In the genomic region with DNA sequence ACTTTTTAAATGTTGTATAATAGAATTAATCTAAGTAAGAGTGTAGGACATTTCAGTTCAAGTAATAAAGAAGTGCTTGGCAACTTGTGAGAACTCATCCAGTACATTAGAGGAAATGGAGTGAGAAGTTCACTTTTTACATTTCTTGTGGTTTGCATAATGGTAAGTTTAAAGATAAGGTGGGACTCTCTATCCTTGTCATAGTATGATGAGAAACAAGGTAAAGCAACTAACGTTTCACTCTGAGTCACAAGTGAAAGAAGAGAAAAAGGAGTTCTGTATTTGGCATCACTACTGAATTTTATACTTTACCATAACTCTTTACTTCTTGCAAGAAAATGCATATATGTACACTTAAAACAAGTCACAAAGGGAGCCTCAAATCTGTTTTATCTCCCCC, we compare ENCODE assay signal across 9 cellular contexts.
DNase-seq lines count a peak whose midpoint lies in the region; ATAC-seq, FAIRE-seq and TF ChIP-seq lines count a peak whose summit lies in the region.
"Had no signal": no experiment of that assay in that cellular context is flagged by ENCODE, and none has a peak within 500 bp of the region (broad histone marks: within the 10 kb centered on the region; RNA-seq: fewer than 3 reads in every experiment).

No MANE protein-coding gene starts in this region.

- H3K9me3 ChIP-seq in GM12878 (replicated peaks; ENCODE audit: control insufficient read depth, insufficient read depth, low read length): no peaks in the 10 kb centered on the region

- in situ Hi-C loops in GM12878 (cut with MboI): no loop called here

- peak; percentile 27 for FAIRE-seq in GM12878 (lab: Jason Lieb, UNC)

- TF ChIP-seq CTCF in GM12878 (IDR thresholded peaks at IDR 0.05 in 2 of 3, conservative IDR thresholded peaks at IDR 0.05 in 1 of 3; ENCODE audit: control insufficient read depth in 2 of 3, extremely low read depth in 1 of 3, insufficient read depth in 1 of 3, low read depth in 3 of 3, low read length in 3 of 3): no peak

- no peaks in the 10 kb centered on the region for H3K36me3 ChIP-seq in GM12878 (ENCODE audit: control insufficient read depth in 2 of 2, insufficient read depth in 2 of 2, low read length in 1 of 2)

- 0% methylated on average over 1 of the region's 1 CpG for WGBS in GM12878 (ENCODE audit: insufficient coverage, insufficient replicate concordance, low lambda C conversion rate, missing lambda C conversion rate)

- no peaks in the 10 kb centered on the region for H3K79me2 ChIP-seq in GM12878 (ENCODE audit: control insufficient read depth, insufficient read depth, low read length)

- SMC1A ChIA-PET in GM12878 (lab: Charles Lee; ENCODE audit: uncharacterized antibody, unreplicated experiment): no interaction called here

- H3K27ac ChIP-seq in GM12878 (ENCODE audit: control insufficient read depth, insufficient read depth): no peak overlapping the region

- RAD21 ChIA-PET in GM12878 (lab: Charles Lee; ENCODE audit: unreplicated experiment): no interaction called here

- DNase-seq in GM12878 (ENCODE audit: low read depth, low spot score) (no peak), EL (no peak), middle frontal gyrus (ENCODE audit: extremely low spot score, low spot score) (no peak), ureter (ENCODE audit: low spot score) (no peak)
- DNase-seq: naive B cell, NCI-H748 treated with DMSO at 0.1 percent for 48 hours had no signal

- CTCF ChIA-PET in GM12878 (lab: Yijun Ruan, JAX): no interaction called here

- POLR2A ChIA-PET in GM12878 (lab: Charles Lee): no interaction called here

- no peak overlapping the region for H3K9ac ChIP-seq in GM12878 (ENCODE audit: control insufficient read depth, insufficient read depth, low read length)

- no peak overlapping the region for H2AFZ ChIP-seq in GM12878 (ENCODE audit: control insufficient read depth, low read depth, low read length)

- TF ChIP-seq EP300 in GM12878 (IDR thresholded peaks at IDR 0.05; ENCODE audit: borderline replicate concordance in 1 of 2, control insufficient read depth in 1 of 2, low read depth in 2 of 2, low read length in 2 of 2): no peak

- ATAC-seq in GM19025 (IDR thresholded peaks at IDR 0.05; ENCODE audit: low read depth, unreplicated experiment) (peak; percentile 69), GM21619 (IDR thresholded peaks at IDR 0.05; ENCODE audit: unreplicated experiment) (peak; percentile 87), HG03103 (IDR thresholded peaks at IDR 0.05; ENCODE audit: low read depth, unreplicated experiment) (peak; percentile 69), GM12878 (peak; percentile 41; the same call in 2 of the 3 replicates)

- TF ChIP-seq RAD21 in GM12878 (IDR thresholded peaks at IDR 0.05; ENCODE audit: insufficient read depth, low read depth, low read length): no peak

- intact Hi-C loops in GM12878 (cut with micrococcal nuclease; ENCODE audit: unreplicated experiment): no loop called here

- no TSS peak for BruUV-seq in GM12878 (replicated peaks; lab: Mats Ljungman, UMichigan)

- H3K27me3 ChIP-seq in GM12878 (replicated peaks in 1 of 2; ENCODE audit: control insufficient read depth in 2 of 2, insufficient read depth in 2 of 2, low read length in 1 of 2): no peaks in the 10 kb centered on the region

- no peak overlapping the region for H3K4me3 ChIP-seq in GM12878

- no peak for TF ChIP-seq POLR2A in GM12878 (IDR thresholded peaks at IDR 0.05; ENCODE audit: low read depth, low read length)

- H3K4me2 ChIP-seq in GM12878 (ENCODE audit: control insufficient read depth, insufficient read depth): no peak overlapping the region

- no peaks in the 10 kb centered on the region for H4K20me1 ChIP-seq in GM12878 (ENCODE audit: control insufficient read depth, insufficient read depth)

- no peaks in the 10 kb centered on the region for H3K4me1 ChIP-seq in GM12878 (ENCODE audit: control insufficient read depth, insufficient read depth, low read length)

TF ChIP-seq in GM12878, 131 proteins besides CTCF, POLR2A, EP300 and RAD21 (continues in another document):
- TF ChIP-seq, protein P1, sequence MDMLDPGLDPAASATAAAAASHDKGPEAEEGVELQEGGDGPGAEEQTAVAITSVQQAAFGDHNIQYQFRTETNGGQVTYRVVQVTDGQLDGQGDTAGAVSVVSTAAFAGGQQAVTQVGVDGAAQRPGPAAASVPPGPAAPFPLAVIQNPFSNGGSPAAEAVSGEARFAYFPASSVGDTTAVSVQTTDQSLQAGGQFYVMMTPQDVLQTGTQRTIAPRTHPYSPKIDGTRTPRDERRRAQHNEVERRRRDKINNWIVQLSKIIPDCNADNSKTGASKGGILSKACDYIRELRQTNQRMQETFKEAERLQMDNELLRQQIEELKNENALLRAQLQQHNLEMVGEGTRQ (IDR thresholded peaks at IDR 0.05; ENCODE audit: borderline replicate concordance, low read depth, low read length): no peak
- TF ChIP-seq, protein P2, sequence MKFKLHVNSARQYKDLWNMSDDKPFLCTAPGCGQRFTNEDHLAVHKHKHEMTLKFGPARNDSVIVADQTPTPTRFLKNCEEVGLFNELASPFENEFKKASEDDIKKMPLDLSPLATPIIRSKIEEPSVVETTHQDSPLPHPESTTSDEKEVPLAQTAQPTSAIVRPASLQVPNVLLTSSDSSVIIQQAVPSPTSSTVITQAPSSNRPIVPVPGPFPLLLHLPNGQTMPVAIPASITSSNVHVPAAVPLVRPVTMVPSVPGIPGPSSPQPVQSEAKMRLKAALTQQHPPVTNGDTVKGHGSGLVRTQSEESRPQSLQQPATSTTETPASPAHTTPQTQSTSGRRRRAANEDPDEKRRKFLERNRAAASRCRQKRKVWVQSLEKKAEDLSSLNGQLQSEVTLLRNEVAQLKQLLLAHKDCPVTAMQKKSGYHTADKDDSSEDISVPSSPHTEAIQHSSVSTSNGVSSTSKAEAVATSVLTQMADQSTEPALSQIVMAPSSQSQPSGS (IDR thresholded peaks at IDR 0.05; ENCODE audit: low read length): peak; percentile 57; the same call in 1 of the 2 replicates
- TF ChIP-seq NFYA (IDR thresholded peaks at IDR 0.05; ENCODE audit: borderline replicate concordance, low read depth, low read length) (no peak), CREM (IDR thresholded peaks at IDR 0.05; ENCODE audit: low read depth) (0 out of 2 replicates have a peak, but pooled peaks have one; percentile 20), SP1 (IDR thresholded peaks at IDR 0.05; ENCODE audit: low read depth, low read length) (no peak), SUPT20H (IDR thresholded peaks at IDR 0.05; ENCODE audit: borderline replicate concordance, control insufficient read depth, low read depth, low read length) (no peak), LARP7 (IDR thresholded peaks at IDR 0.05) (no peak), GATAD2B (conservative IDR thresholded peaks at IDR 0.05; ENCODE audit: low read depth) (no peak), CBX3 (IDR thresholded peaks at IDR 0.05; ENCODE audit: borderline replicate concordance, low read depth) (no peak), KLF5 (IDR thresholded peaks at IDR 0.05; ENCODE audit: partially characterized antibody) (no peak), SREBF1 (IDR thresholded peaks at IDR 0.05; ENCODE audit: low read length) (no peak), RUNX3 (IDR thresholded peaks at IDR 0.05; ENCODE audit: low read length) (peak; percentile 88), NFIC (IDR thresholded peaks at IDR 0.05; ENCODE audit: low read depth, low read length) (peak; percentile 67; the same call in 1 of the 2 replicates), SUZ12 (IDR thresholded peaks at IDR 0.05; ENCODE audit: unreplicated experiment) (no peak), CREB1 (IDR thresholded peaks at IDR 0.05; ENCODE audit: low read depth) (0 out of 2 replicates have a peak, but pooled peaks have one; percentile 28)
- TF ChIP-seq, protein P3, sequence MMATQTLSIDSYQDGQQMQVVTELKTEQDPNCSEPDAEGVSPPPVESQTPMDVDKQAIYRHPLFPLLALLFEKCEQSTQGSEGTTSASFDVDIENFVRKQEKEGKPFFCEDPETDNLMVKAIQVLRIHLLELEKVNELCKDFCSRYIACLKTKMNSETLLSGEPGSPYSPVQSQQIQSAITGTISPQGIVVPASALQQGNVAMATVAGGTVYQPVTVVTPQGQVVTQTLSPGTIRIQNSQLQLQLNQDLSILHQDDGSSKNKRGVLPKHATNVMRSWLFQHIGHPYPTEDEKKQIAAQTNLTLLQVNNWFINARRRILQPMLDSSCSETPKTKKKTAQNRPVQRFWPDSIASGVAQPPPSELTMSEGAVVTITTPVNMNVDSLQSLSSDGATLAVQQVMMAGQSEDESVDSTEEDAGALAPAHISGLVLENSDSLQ (IDR thresholded peaks at IDR 0.05): no peak
- TF ChIP-seq, protein P4, sequence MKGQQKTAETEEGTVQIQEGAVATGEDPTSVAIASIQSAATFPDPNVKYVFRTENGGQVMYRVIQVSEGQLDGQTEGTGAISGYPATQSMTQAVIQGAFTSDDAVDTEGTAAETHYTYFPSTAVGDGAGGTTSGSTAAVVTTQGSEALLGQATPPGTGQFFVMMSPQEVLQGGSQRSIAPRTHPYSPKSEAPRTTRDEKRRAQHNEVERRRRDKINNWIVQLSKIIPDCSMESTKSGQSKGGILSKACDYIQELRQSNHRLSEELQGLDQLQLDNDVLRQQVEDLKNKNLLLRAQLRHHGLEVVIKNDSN (IDR thresholded peaks at IDR 0.05; ENCODE audit: borderline replicate concordance, extremely low read length, insufficient read depth, low read depth, low read length): no peak
- TF ChIP-seq, protein P5, sequence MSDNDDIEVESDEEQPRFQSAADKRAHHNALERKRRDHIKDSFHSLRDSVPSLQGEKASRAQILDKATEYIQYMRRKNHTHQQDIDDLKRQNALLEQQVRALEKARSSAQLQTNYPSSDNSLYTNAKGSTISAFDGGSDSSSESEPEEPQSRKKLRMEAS (IDR thresholded peaks at IDR 0.05; ENCODE audit: low read depth, low read length): no peak
